In genomic region chr2:69767034-69767433, GRCh38 we compare ENCODE assay signal across 1 cellular context.
TF ChIP-seq lines count a peak whose summit lies in the region.

No MANE protein-coding gene starts in this region.

TF ChIP-seq in H1, 55 proteins besides CTCF, POLR2A, EP300 and RAD21:
- TF ChIP-seq SP1 (IDR thresholded peaks at IDR 0.05; ENCODE audit: low read depth, low read length): no peak
- TF ChIP-seq CTBP2 (IDR thresholded peaks at IDR 0.05; ENCODE audit: borderline replicate concordance, insufficient read depth, insufficient read length, low read length): no peak
- TF ChIP-seq MAX (IDR thresholded peaks at IDR 0.05): no peak
- no peak for TF ChIP-seq CHD7 (IDR thresholded peaks at IDR 0.05; ENCODE audit: insufficient replicate concordance, low read length)
- no peak for TF ChIP-seq TAF7 (optimal IDR thresholded peaks at IDR 0.05; ENCODE audit: borderline replicate concordance, low read depth, low read length)
- no peak for TF ChIP-seq ASH2L (IDR thresholded peaks at IDR 0.05; ENCODE audit: low read length)
- TF ChIP-seq KDM1A (IDR thresholded peaks at IDR 0.05; ENCODE audit: borderline replicate concordance, low read length): no peak
- no peak for TF ChIP-seq TBP (IDR thresholded peaks at IDR 0.05; ENCODE audit: low read depth, low read length)
- TF ChIP-seq HDAC2 (IDR thresholded peaks at IDR 0.05; ENCODE audit: borderline replicate concordance in 1 of 2, low read depth in 2 of 2, low read length in 2 of 2): no peak
- TF ChIP-seq JUN (IDR thresholded peaks at IDR 0.05; ENCODE audit: low read depth, low read length): no peak
- TF ChIP-seq YY1 (IDR thresholded peaks at IDR 0.05; ENCODE audit: low read depth, low read length): no peak
- no peak for TF ChIP-seq RXRA (IDR thresholded peaks at IDR 0.05; ENCODE audit: insufficient read depth, low read depth, low read length)
- no peak for TF ChIP-seq BCL11A (IDR thresholded peaks at IDR 0.05; ENCODE audit: low read depth in 2 of 2, low read length in 2 of 2)
- TF ChIP-seq USF2 (IDR thresholded peaks at IDR 0.05; ENCODE audit: low read length): no peak
- no peak for TF ChIP-seq PHF8 (conservative IDR thresholded peaks at IDR 0.05; ENCODE audit: low read depth, low read length)
- no peak for TF ChIP-seq SAP30 (IDR thresholded peaks at IDR 0.05; ENCODE audit: insufficient read depth, insufficient replicate concordance, low read length)
- TF ChIP-seq KDM5A (IDR thresholded peaks at IDR 0.05; ENCODE audit: low read length): no peak
